31 cellular contexts compared by ENCODE assay signal in genomic region chr16:85413713-85414663, GRCh38.
DNase-seq lines count a peak whose midpoint lies in the region; ATAC-seq and TF ChIP-seq lines count a peak whose summit lies in the region.
"Had no signal": no experiment of that assay in that cellular context is flagged by ENCODE, and none has a peak within 500 bp of the region (broad histone marks: within the 10 kb centered on the region; RNA-seq: fewer than 3 reads in every experiment).

No MANE protein-coding gene starts in this region.

- H3K4me3 Mint-ChIP-seq in activated CD8-positive, alpha-beta memory T cell treated with anti-CD3 and anti-CD28 coated beads, Interleukin-2, amount 10 ng/mL, durations not matched to agents 7 days and 5 days: no peak overlapping the region
- H3K4me3 Mint-ChIP-seq in stimulated activated naive CD8-positive, alpha-beta T cell treated with anti-CD3 and anti-CD28 coated beads, Interleukin-15, amount 100 ng/mL, for 72 hours: no peak overlapping the region
- H3K4me3 Mint-ChIP-seq: CD4-positive, alpha-beta memory T cell; endodermal cell; GM23338; HFFc6; naive B cell; stimulated activated naive B cell treated with anti-CD40 and anti-IgM and Interleukin-4, amounts not matched to agents 10 μg/mL and 1 μg/mL and 100 μg/mL, for 72 hours had no signal

- H3K36me3 Mint-ChIP-seq in activated CD8-positive, alpha-beta memory T cell treated with anti-CD3 and anti-CD28 coated beads, Interleukin-2, amount 10 ng/mL, durations not matched to agents 7 days and 5 days: no peaks in the 10 kb centered on the region
- H3K36me3 Mint-ChIP-seq: CD4-positive, alpha-beta memory T cell; naive B cell had no signal

- H3K9me3 Mint-ChIP-seq in activated CD8-positive, alpha-beta memory T cell treated with anti-CD3 and anti-CD28 coated beads, Interleukin-2, amount 10 ng/mL, durations not matched to agents 7 days and 5 days (ENCODE audit: low read depth): peaks cover 3% of the 10 kb centered on the region
- peaks cover 0 to 19% of the 10 kb centered on the region in 2 donors for H3K9me3 Mint-ChIP-seq in stimulated activated naive CD8-positive, alpha-beta T cell treated with anti-CD3 and anti-CD28 coated beads, Interleukin-15, amount 100 ng/mL, for 72 hours
- H3K9me3 Mint-ChIP-seq: HFFc6 had no signal

- no peak overlapping the region for H3K27ac ChIP-seq in lower lobe of right lung
- H3K27ac ChIP-seq: A549, adrenal gland, left lung, psoas muscle had no signal

- no peaks in the 10 kb centered on the region for H3K27me3 ChIP-seq in lower lobe of right lung (ENCODE audit: low read depth)
- H3K27me3 ChIP-seq: adrenal gland, left lung had no signal

- peak; percentile 50 for DNase-seq in activated CD8-positive, alpha-beta memory T cell treated with anti-CD3 and anti-CD28 coated beads for 24 hours
- DNase-seq in activated CD8-positive, alpha-beta memory T cell treated with anti-CD3 and anti-CD28 coated beads, Interleukin-2, amount 10 ng/mL, durations not matched to agents 7 days and 5 days: no peak
- DNase-seq in stimulated activated naive CD8-positive, alpha-beta T cell treated with anti-CD3 and anti-CD28 coated beads, Interleukin-15, Interleukin-2, amounts not matched to agents 100 U/mL and 50 U/mL, for 24 hours: no peak
- DNase-seq in stimulated activated naive CD8-positive, alpha-beta T cell treated with anti-CD3 and anti-CD28 coated beads, Interleukin-15, amount 100 ng/mL, for 72 hours: no peak
- DNase-seq in lower lobe of right lung (peak; percentile 21), NCI-H446 (lab: John Stamatoyannopoulos, UW) (no peak), NCI-H2171 (lab: John Stamatoyannopoulos, UW) (no peak)
- DNase-seq: activated gamma-delta T cell; CD4-positive, alpha-beta memory T cell; cerebellar nuclear complex; dermis blood vessel endothelial cell; endodermal cell; HFFc6; Kasumi-1; naive B cell; NCI-H1417 treated with DMSO at 0.1 percent for 48 hours; NCI-H2081; NCI-H2227 treated with DMSO at 0.1 percent for 48 hours; NCI-H526 treated with DMSO at 0.1 percent for 48 hours; nucleus accumbens; SHP77 treated with DMSO at 0.1 percent for 48 hours; stimulated activated naive B cell treated with anti-CD40 and anti-IgM and Interleukin-4, amounts not matched to agents 10 μg/mL and 1 μg/mL and 100 μg/mL, for 72 hours; T-helper 9 cell; WERI-Rb-1 had no signal

- H3K9me3 ChIP-seq in lower lobe of right lung: no peaks in the 10 kb centered on the region
- H3K9me3 ChIP-seq: A549, adrenal gland, psoas muscle had no signal

- intact Hi-C loops in lower lobe of right lung (cut with DNase I): no loop called here

- CTCF ChIA-PET in activated CD8-positive, alpha-beta memory T cell treated with anti-CD3 and anti-CD28 coated beads, Interleukin-2, amount 10 ng/mL, durations not matched to agents 7 days and 5 days (lab: Charles Lee): interaction anchor here (12.2 kb wide), 1 partner anchor 200 kb away, joined by 237 read pairs; the partner anchor contains the start of gene GSE1

- peaks cover 4% of the 10 kb centered on the region for H3K4me1 Mint-ChIP-seq in activated CD8-positive, alpha-beta memory T cell treated with anti-CD3 and anti-CD28 coated beads, Interleukin-2, amount 10 ng/mL, durations not matched to agents 7 days and 5 days
- H3K4me1 Mint-ChIP-seq in stimulated activated naive CD8-positive, alpha-beta T cell treated with anti-CD3 and anti-CD28 coated beads, Interleukin-15, amount 100 ng/mL, for 72 hours: peaks cover 23% of the 10 kb centered on the region
- H3K4me1 Mint-ChIP-seq: CD4-positive, alpha-beta memory T cell; endodermal cell; naive B cell had no signal

- no peak overlapping the region for H3K4me3 ChIP-seq in lower lobe of right lung
- H3K4me3 ChIP-seq: A549, adrenal gland, GM23338, left lung, psoas muscle had no signal

- H3K27me3 Mint-ChIP-seq in activated CD8-positive, alpha-beta memory T cell treated with anti-CD3 and anti-CD28 coated beads, Interleukin-2, amount 10 ng/mL, durations not matched to agents 7 days and 5 days: no peaks in the 10 kb centered on the region
- no peaks in the 10 kb centered on the region for H3K27me3 Mint-ChIP-seq in stimulated activated naive CD8-positive, alpha-beta T cell treated with anti-CD3 and anti-CD28 coated beads, Interleukin-15, amount 100 ng/mL, for 72 hours
- H3K27me3 Mint-ChIP-seq: naive B cell had no signal

- no peak for ATAC-seq in activated CD8-positive, alpha-beta memory T cell treated with anti-CD3 and anti-CD28 coated beads, Interleukin-2, amount 10 ng/mL, durations not matched to agents 7 days and 5 days
- ATAC-seq in stimulated activated naive CD8-positive, alpha-beta T cell treated with anti-CD3 and anti-CD28 coated beads, Interleukin-15, Interleukin-2, amounts not matched to agents 100 U/mL and 50 U/mL, for 24 hours: peak; percentile 68
- no peak for ATAC-seq in stimulated activated naive CD8-positive, alpha-beta T cell treated with anti-CD3 and anti-CD28 coated beads, Interleukin-15, amount 100 ng/mL, for 72 hours
- no peak for ATAC-seq in lower lobe of right lung
- no peak for ATAC-seq in HG02981 (IDR thresholded peaks at IDR 0.05; ENCODE audit: unreplicated experiment)
- ATAC-seq: A549; esophagus mucosa; GM23338; left lung; stimulated activated naive B cell treated with anti-CD40 and anti-IgM and Interleukin-4, amounts not matched to agents 10 μg/mL and 1 μg/mL and 100 μg/mL, for 72 hours had no signal

- no peaks in the 10 kb centered on the region for H3K36me3 ChIP-seq in lower lobe of right lung
- H3K36me3 ChIP-seq: adrenal gland, left lung, WERI-Rb-1 had no signal

- no peak overlapping the region for H3K27ac Mint-ChIP-seq in activated CD8-positive, alpha-beta memory T cell treated with anti-CD3 and anti-CD28 coated beads, Interleukin-2, amount 10 ng/mL, durations not matched to agents 7 days and 5 days
- H3K27ac Mint-ChIP-seq in stimulated activated naive CD8-positive, alpha-beta T cell treated with anti-CD3 and anti-CD28 coated beads, Interleukin-15, amount 100 ng/mL, for 72 hours: no peak overlapping the region
- H3K27ac Mint-ChIP-seq: endodermal cell; GM23338; HFFc6; naive B cell; stimulated activated naive B cell treated with anti-CD40 and anti-IgM and Interleukin-4, amounts not matched to agents 10 μg/mL and 1 μg/mL and 100 μg/mL, for 72 hours had no signal

- no peak for TF ChIP-seq CTCF in lower lobe of right lung (IDR thresholded peaks at IDR 0.05)

- peaks cover 10% of the 10 kb centered on the region for H3K4me1 ChIP-seq in lower lobe of right lung
- H3K4me1 ChIP-seq: A549 had no signal

Comparison
In these comparisons a context has a peak if more than half of its experiments do, and no peak if none do; other contexts are left out.
1. DNase-seq: peak in activated CD8-positive, alpha-beta memory T cell treated with anti-CD3 and anti-CD28 coated beads for 24 hours (single experiment) and lower lobe of right lung (single experiment); none in activated CD8-positive, alpha-beta memory T cell treated with anti-CD3 and anti-CD28 coated beads, Interleukin-2, amount 10 ng/mL, durations not matched to agents 7 days and 5 days (single experiment), stimulated activated naive CD8-positive, alpha-beta T cell treated with anti-CD3 and anti-CD28 coated beads, Interleukin-15, Interleukin-2, amounts not matched to agents 100 U/mL and 50 U/mL, for 24 hours (single experiment), stimulated activated naive CD8-positive, alpha-beta T cell treated with anti-CD3 and anti-CD28 coated beads, Interleukin-15, amount 100 ng/mL, for 72 hours (0 of 2), NCI-H446 (0 of 2) and NCI-H2171 (single experiment).